23 cellular contexts compared by ENCODE assay signal in genomic region chr9:26310294-26310693, GRCh38.
DNase-seq lines count a peak whose midpoint lies in the region; ATAC-seq and TF ChIP-seq lines count a peak whose summit lies in the region.
"Had no signal": no experiment of that assay in that cellular context is flagged by ENCODE, and none has a peak within 500 bp of the region (broad histone marks: within the 10 kb centered on the region; RNA-seq: fewer than 3 reads in every experiment).

No MANE protein-coding gene starts in this region.

- TF ChIP-seq CTCF in AG10803 (conservative IDR thresholded peaks at IDR 0.05; ENCODE audit: low read length): no peak

- DNase-seq in AG10803 (ENCODE audit: low read depth): peak; percentile 30
- DNase-seq in NCI-H460 (ENCODE audit: extremely low read depth, low read depth): peak; percentile 19
- DNase-seq in dermis blood vessel endothelial cell: peak; percentile 26
- peak; percentile 21 for DNase-seq in kidney tubule cell (ENCODE audit: low spot score)
- no peak for DNase-seq in anterior cingulate cortex (lab: John Stamatoyannopoulos, UW)
- DNase-seq in NCI-H1417 treated with DMSO at 0.1 percent for 48 hours (lab: John Stamatoyannopoulos, UW): no peak
- DNase-seq: activated CD4-positive, CD25-positive, alpha-beta regulatory T cell; activated CD8-positive, alpha-beta T cell treated with anti-CD3 and anti-CD28 coated beads for 36 hours; activated naive CD4-positive, alpha-beta T cell treated with Interleukin-2 at 50 U/mL for 16 hours; activated T-cell treated with anti-CD3 and anti-CD28 coated beads, Interleukin-2, amount 50 U/mL, for 24 hours; CD4-positive, CD25-positive, alpha-beta regulatory T cell; DMS 273 treated with DMSO at 0.1 percent for 48 hours; GOT3; NCI-H187 treated with DMSO at 0.1 percent for 48 hours; NCI-H446 treated with DMSO at 0.1 percent for 48 hours; posterior cingulate gyrus; sigmoid colon had no signal

- ATAC-seq in GM21528 (IDR thresholded peaks at IDR 0.05; ENCODE audit: low FRiP score, unreplicated experiment) (no peak), GM21381 (IDR thresholded peaks at IDR 0.05; ENCODE audit: unreplicated experiment) (no peak)
- ATAC-seq: activated CD8-positive, alpha-beta T cell treated with anti-CD3 and anti-CD28 coated beads for 36 hours; GM12878; stimulated activated memory B cell treated with anti-CD40 and anti-IgM and Interleukin-4, amounts not matched to agents 10 μg/mL and 1 μg/mL and 100 μg/mL, for 72 hours had no signal

- no peak overlapping the region for H3K4me3 ChIP-seq in AG10803 (ENCODE audit: low read length)
- H3K4me3 ChIP-seq: ascending aorta, GM12878, sigmoid colon, vagina had no signal

Comparison
In these comparisons a context has a peak if more than half of its experiments do, and no peak if none do; other contexts are left out.
1. DNase-seq: peak in AG10803 (single experiment), NCI-H460 (single experiment), dermis blood vessel endothelial cell (single experiment) and kidney tubule cell (single experiment); none in anterior cingulate cortex (0 of 58) and NCI-H1417 treated with DMSO at 0.1 percent for 48 hours (single experiment).